ENCODE assay signal across 9 cellular contexts in genomic region chr1:28579374-28579773, GRCh38. TPM values are rescaled to one million over a fixed set of nuclear protein-coding genes. Genes with fewer than 3 reads are reported as not detected.
DNase-seq lines count a peak whose midpoint lies in the region; ATAC-seq and TF ChIP-seq lines count a peak whose summit lies in the region.
"Had no signal": no experiment of that assay in that cellular context is flagged by ENCODE, and none has a peak within 500 bp of the region (broad histone marks: within the 10 kb centered on the region; RNA-seq: fewer than 3 reads in every experiment).

No MANE protein-coding gene starts in this region.

- H3K9me3 Mint-ChIP-seq in activated naive CD4-positive, alpha-beta T cell treated with anti-CD3 and anti-CD28 coated beads, Interleukin-2, amount 10 ng/mL, durations not matched to agents 7 days and 5 days, result no peaks in the 10 kb centered on the region
- H3K9me3 Mint-ChIP-seq in activated CD8-positive, alpha-beta T cell treated with anti-CD3 and anti-CD28 coated beads for 36 hours, result no peaks in the 10 kb centered on the region

- H3K79me2 ChIP-seq in hepatocyte, result peaks cover 27% of the 10 kb centered on the region

- peaks cover 48% of the 10 kb centered on the region for H3K36me3 Mint-ChIP-seq in activated naive CD4-positive, alpha-beta T cell treated with anti-CD3 and anti-CD28 coated beads, Interleukin-2, amount 10 ng/mL, durations not matched to agents 7 days and 5 days
- peaks cover 46% of the 10 kb centered on the region for H3K36me3 Mint-ChIP-seq in activated CD8-positive, alpha-beta T cell treated with anti-CD3 and anti-CD28 coated beads for 36 hours (ENCODE audit: low read depth)

- H3K27ac ChIP-seq in hepatocyte (no peak overlapping the region), upper lobe of right lung (no peak overlapping the region)

- H3K36me3 ChIP-seq in hepatocyte (replicated peaks; ENCODE audit: insufficient read depth, low read depth), result no peaks in the 10 kb centered on the region
- peaks cover 56% of the 10 kb centered on the region for H3K36me3 ChIP-seq in upper lobe of right lung

- H3K27me3 Mint-ChIP-seq in activated naive CD4-positive, alpha-beta T cell treated with anti-CD3 and anti-CD28 coated beads, Interleukin-2, amount 10 ng/mL, durations not matched to agents 7 days and 5 days, result no peaks in the 10 kb centered on the region
- H3K27me3 Mint-ChIP-seq in activated CD8-positive, alpha-beta T cell treated with anti-CD3 and anti-CD28 coated beads for 36 hours, result no peaks in the 10 kb centered on the region

- H3K4me3 Mint-ChIP-seq in activated naive CD4-positive, alpha-beta T cell treated with anti-CD3 and anti-CD28 coated beads, Interleukin-2, amount 10 ng/mL, durations not matched to agents 7 days and 5 days, result peak overlapping the region; percentile 85
- H3K4me3 Mint-ChIP-seq in activated CD8-positive, alpha-beta T cell treated with anti-CD3 and anti-CD28 coated beads for 36 hours, result peak overlapping the region; percentile 100

- no peak for ATAC-seq in activated CD8-positive, alpha-beta T cell treated with anti-CD3 and anti-CD28 coated beads for 36 hours
- ATAC-seq in upper lobe of right lung, result no peak
- no peak for ATAC-seq in HG02981 (IDR thresholded peaks at IDR 0.05; ENCODE audit: unreplicated experiment)
- ATAC-seq in GM19023 (IDR thresholded peaks at IDR 0.05; ENCODE audit: unreplicated experiment), result no peak

- intact Hi-C loops in activated CD8-positive, alpha-beta T cell treated with anti-CD3 and anti-CD28 coated beads for 36 hours (cut with micrococcal nuclease), result no loop called here
- intact Hi-C loops in upper lobe of right lung (cut with DNase I), result no loop called here

- H2AFZ ChIP-seq in hepatocyte, result no peak overlapping the region

- no peaks in the 10 kb centered on the region for H3K9me3 ChIP-seq in hepatocyte (ENCODE audit: low read depth)
- no peaks in the 10 kb centered on the region for H3K9me3 ChIP-seq in upper lobe of right lung

- H3K4me1 ChIP-seq in hepatocyte (ENCODE audit: insufficient read depth) (peaks cover 19% of the 10 kb centered on the region), upper lobe of right lung (peaks cover 23% of the 10 kb centered on the region)

- CTCF ChIA-PET in activated naive CD4-positive, alpha-beta T cell treated with anti-CD3 and anti-CD28 coated beads, Interleukin-2, amount 10 ng/mL, durations not matched to agents 7 days and 5 days (lab: Charles Lee), result interaction anchor here (0.8 to 3.5 kb wide), 4 partner anchors 23 to 298 kb away, joined by 3 to 18 read pairs (median 4); no protein-coding TSS in a partner anchor
- CTCF ChIA-PET in activated CD8-positive, alpha-beta T cell treated with anti-CD3 and anti-CD28 coated beads for 36 hours (lab: Charles Lee), result interaction anchor here (1.0 to 6.2 kb wide), 4 partner anchors 13 to 297 kb away, joined by 3 to 30 read pairs (median 4); partner anchors contain the start of gene TRNAU1AP

- H3K4me1 Mint-ChIP-seq in activated naive CD4-positive, alpha-beta T cell treated with anti-CD3 and anti-CD28 coated beads, Interleukin-2, amount 10 ng/mL, durations not matched to agents 7 days and 5 days, result peaks cover 41% of the 10 kb centered on the region
- H3K4me1 Mint-ChIP-seq in activated CD8-positive, alpha-beta T cell treated with anti-CD3 and anti-CD28 coated beads for 36 hours (ENCODE audit: low read depth), result peaks cover 22% of the 10 kb centered on the region

- no peak for TF ChIP-seq CTCF in activated CD8-positive, alpha-beta T cell treated with anti-CD3 and anti-CD28 coated beads for 36 hours (IDR thresholded peaks at IDR 0.05)
- TF ChIP-seq CTCF in hepatocyte (IDR thresholded peaks at IDR 0.05; ENCODE audit: poor library complexity), result no peak
- no peak for TF ChIP-seq CTCF in upper lobe of right lung (IDR thresholded peaks at IDR 0.05)

- H4K20me1 ChIP-seq in hepatocyte (ENCODE audit: insufficient read depth, poor library complexity, severe bottlenecking), result peaks cover 34% of the 10 kb centered on the region

- POLR2A ChIA-PET in activated CD8-positive, alpha-beta T cell treated with anti-CD3 and anti-CD28 coated beads for 36 hours (lab: Charles Lee), result interaction anchor here (0.5 to 10.5 kb wide), 15 partner anchors 10 to 342 kb away, joined by 3 to 315 read pairs (median 21); partner anchors contain the start of genes MED18, RAB42, RCC1 and RNU11

- no peaks in the 10 kb centered on the region for H3K27me3 ChIP-seq in hepatocyte
- H3K27me3 ChIP-seq in upper lobe of right lung, result no peaks in the 10 kb centered on the region

- H3K9me2 ChIP-seq in hepatocyte (replicated peaks; ENCODE audit: insufficient read depth), result no peaks in the 10 kb centered on the region

- no peak for DNase-seq in activated naive CD4-positive, alpha-beta T cell treated with anti-CD3 and anti-CD28 coated beads, Interleukin-2, amount 10 ng/mL, durations not matched to agents 7 days and 5 days
- DNase-seq in activated naive CD4-positive, alpha-beta T cell treated with anti-CD3 and anti-CD28 coated beads, Interleukin-2, amount 50 U/mL, for 16 hours, result no peak
- DNase-seq in activated CD8-positive, alpha-beta T cell treated with anti-CD3 and anti-CD28 coated beads for 36 hours, result no peak
- no peak for DNase-seq in hepatocyte (ENCODE audit: low spot score)
- no peak for DNase-seq in upper lobe of right lung
- DNase-seq in NCI-H524 (lab: John Stamatoyannopoulos, UW), result no peak
- DNase-seq: central memory CD4-positive, alpha-beta T cell had no signal

- H3K4me3 ChIP-seq in hepatocyte (no peak overlapping the region), upper lobe of right lung (peak overlapping the region; percentile 97)

- peak overlapping the region; percentile 89 for H3K27ac Mint-ChIP-seq in activated naive CD4-positive, alpha-beta T cell treated with anti-CD3 and anti-CD28 coated beads, Interleukin-2, amount 10 ng/mL, durations not matched to agents 7 days and 5 days
- peak overlapping the region; percentile 92 for H3K27ac Mint-ChIP-seq in activated CD8-positive, alpha-beta T cell treated with anti-CD3 and anti-CD28 coated beads for 36 hours

- WGBS in hepatocyte (ENCODE audit: low lambda C conversion rate, missing lambda C conversion rate), result 88% methylated on average over 1 of the region's 1 CpG

- peak overlapping the region; percentile 93 for H3K4me2 ChIP-seq in hepatocyte

RNA-seq across cellular contexts. Expression of gene RAB42, which starts 12.7 kb away (rescaled TPM):
- total RNA-seq in activated CD8-positive, alpha-beta T cell treated with anti-CD3 and anti-CD28 coated beads for 36 hours, result not detected
- total RNA-seq in hepatocyte (19.4 and 23.6 TPM in 2 replicates), upper lobe of right lung (5.5 TPM)
- polyA plus RNA-seq in hepatocyte, result 8.6 and 10.3 TPM in 2 replicates

RNA-seq across cellular contexts. Expression of gene TRNAU1AP, which starts 26.5 kb away (rescaled TPM):
- total RNA-seq in activated CD8-positive, alpha-beta T cell treated with anti-CD3 and anti-CD28 coated beads for 36 hours, result 10 to 100 TPM; 42.5 to 47.8 TPM
- 10.0 and 17.4 TPM in 2 replicates for total RNA-seq in hepatocyte
- polyA plus RNA-seq in hepatocyte, result 18.8 and 19.1 TPM in 2 replicates
- total RNA-seq in upper lobe of right lung, result 24.5 TPM
